ENCODE assay signal across 8 cellular contexts in the genomic region with DNA sequence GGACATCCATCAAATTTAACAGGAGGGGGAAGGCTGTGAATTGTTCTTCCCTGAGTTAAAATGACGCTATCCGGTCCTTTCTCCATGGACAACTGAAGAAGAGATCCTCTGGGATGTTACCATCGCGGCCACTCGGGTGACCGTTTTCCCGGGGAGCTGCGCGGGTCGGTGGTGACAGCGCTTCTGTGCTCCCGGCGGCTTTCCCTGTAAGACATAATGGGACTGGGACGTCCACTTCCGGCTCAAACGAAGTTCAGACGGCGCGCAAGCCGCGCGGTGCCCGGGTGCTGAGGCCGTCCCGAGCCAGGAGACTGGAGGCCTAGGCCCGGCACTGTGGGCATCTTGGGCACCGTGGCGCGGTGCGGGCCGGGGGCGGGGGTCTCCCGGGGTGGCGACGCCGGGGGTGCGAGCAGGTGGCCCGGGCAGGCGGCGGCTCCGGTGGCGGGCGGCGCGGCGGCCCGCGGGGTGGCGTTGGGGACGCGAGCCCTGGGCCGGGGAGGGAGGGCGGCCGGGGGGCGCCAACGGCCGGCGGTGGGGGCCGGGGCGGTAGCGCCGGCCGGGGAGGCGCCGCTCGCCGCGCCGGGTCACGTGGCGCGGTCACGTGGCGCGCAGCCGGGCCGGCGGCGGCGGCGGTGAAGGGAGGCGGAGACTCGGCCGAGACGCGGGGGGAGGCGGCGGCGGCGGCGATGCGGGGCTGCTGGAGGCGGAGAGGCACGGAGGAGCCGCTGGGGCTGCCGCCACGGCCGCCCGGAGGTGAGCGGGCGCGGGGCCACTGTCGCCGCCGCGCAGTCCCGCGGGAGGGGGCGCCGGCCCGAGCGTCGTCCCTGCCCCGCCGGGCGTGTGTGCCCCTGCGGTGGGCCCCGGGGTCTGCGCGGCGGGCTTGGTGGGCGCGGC.
A peak's percentile ranks its signal among the peaks of the same experiment; 100 is the strongest.
DNase-seq lines count a peak whose midpoint lies in the region; ATAC-seq and TF ChIP-seq lines count a peak whose summit lies in the region.

No MANE protein-coding gene starts in this region.

- TF ChIP-seq RAD21 in IMR-90 (IDR thresholded peaks at IDR 0.05; ENCODE audit: low read length) = no peak

- H3K79me1 ChIP-seq in IMR-90 (ENCODE audit: low read depth in 1 of 2, low read length in 2 of 2) = peaks cover 26 to 40% of the 10 kb centered on the region in 2 experiments

- WGBS in IMR-90 (ENCODE audit: extremely low coverage in 2 of 2, insufficient read length in 1 of 2), 2 experiments = 0% methylated on average over 32 of the region's 123 CpGs; no CpG with 5 or more reads in 1 of the 2 experiments

- H3K4me1 ChIP-seq in IMR-90 (ENCODE audit: control insufficient read depth, insufficient read depth, low read length) = peaks cover 3% of the 10 kb centered on the region

- H3K4me3 Mint-ChIP-seq in osteocyte (ENCODE audit: unreplicated experiment) = peak overlapping the region; percentile 97
- peak overlapping the region; percentile 94 for H3K4me3 Mint-ChIP-seq in type B pancreatic cell

- H3K14ac ChIP-seq in IMR-90 (replicated peaks; ENCODE audit: low read depth, low read length) = peak overlapping the region; percentile 99

- peak overlapping the region; percentile 81 for H3K4me3 ChIP-seq in IMR-90 (ENCODE audit: insufficient read depth, low read depth, low read length)

- dilution Hi-C loops in IMR-90 (cut with HindIII; ENCODE audit: low sequenced_read_pairs, unreplicated experiment) = no loop called here

- H2BK5ac ChIP-seq in IMR-90 (ENCODE audit: low read depth, low read length, poor library complexity, severe bottlenecking) = peak overlapping the region; percentile 81

- peak overlapping the region; percentile 95 for H4K5ac ChIP-seq in IMR-90 (ENCODE audit: low read depth, low read length)

- H4K8ac ChIP-seq in IMR-90 (ENCODE audit: low read depth in 2 of 2, low read length in 2 of 2) = peak overlapping the region; percentile 89 to 90

- intact Hi-C loops in IMR-90 (cut with micrococcal nuclease) (loop anchor here (2.0 to 10.0 kb wide), 2 partner anchors 53 to 123 kb away; no protein-coding TSS in a partner anchor), head of caudate nucleus (cut with DNase I) (loop anchor here (10.0 kb wide), 2 partner anchors 53 to 173 kb away; no protein-coding TSS in a partner anchor)

- peak overlapping the region; percentile 82 for H2BK120ac ChIP-seq in IMR-90 (ENCODE audit: low read depth, low read length)

- H3K4me1 Mint-ChIP-seq in osteocyte (ENCODE audit: unreplicated experiment) (peaks cover 25% of the 10 kb centered on the region), type B pancreatic cell (ENCODE audit: unreplicated experiment) (peaks cover 28% of the 10 kb centered on the region)

- H3K9ac ChIP-seq in IMR-90 (ENCODE audit: low read depth, low read length) = peak overlapping the region; percentile 92

- H2AFZ ChIP-seq in IMR-90 (replicated peaks; ENCODE audit: low read length, poor library complexity) = peak overlapping the region; percentile 95

- peak overlapping the region; percentile 91 for H2AK9ac ChIP-seq in IMR-90 (replicated peaks; ENCODE audit: low read depth, low read length, poor library complexity)

- peak; percentile 65 for ATAC-seq in GM21528 (IDR thresholded peaks at IDR 0.05; ENCODE audit: low FRiP score, unreplicated experiment)
- peak; percentile 86 for ATAC-seq in IMR-90 (ENCODE audit: low read depth)

- H3K9me1 ChIP-seq in IMR-90 (ENCODE audit: insufficient read depth, low read length) = peaks cover 4% of the 10 kb centered on the region

- H3K27ac Mint-ChIP-seq in osteocyte (ENCODE audit: unreplicated experiment) (peak overlapping the region; percentile 96), type B pancreatic cell (peak overlapping the region; percentile 90)

- H3K27me3 Mint-ChIP-seq in osteocyte (ENCODE audit: unreplicated experiment) = no peaks in the 10 kb centered on the region
- no peaks in the 10 kb centered on the region for H3K27me3 Mint-ChIP-seq in type B pancreatic cell

- no TSS peak for BruUV-seq in IMR-90 (replicated peaks; lab: Mats Ljungman, UMichigan)

- H3K4ac ChIP-seq in IMR-90 (ENCODE audit: low read depth, low read length) = peak overlapping the region; percentile 94

- TF ChIP-seq POLR2A in IMR-90 (IDR thresholded peaks at IDR 0.05; ENCODE audit: low read depth, low read length) = peak; percentile 49; the same call in 1 of the 2 replicates

- peak overlapping the region; percentile 93 for H3K4me2 ChIP-seq in IMR-90 (ENCODE audit: low read depth, low read length)

- H3K56ac ChIP-seq in IMR-90 (ENCODE audit: extremely low read depth, insufficient read depth, low read length) = peak overlapping the region; percentile 79

- no peaks in the 10 kb centered on the region for H3K9me3 ChIP-seq in IMR-90 (ENCODE audit: control insufficient read depth, insufficient read depth, low read length)

- no peaks in the 10 kb centered on the region for H3K27me3 ChIP-seq in IMR-90 (ENCODE audit: control insufficient read depth, insufficient read depth, low read length)

- H3K36me3 ChIP-seq in IMR-90 (ENCODE audit: control insufficient read depth, insufficient read depth, low read length) = no peaks in the 10 kb centered on the region

- in situ Hi-C loops in IMR-90 (cut with MboI; ENCODE audit: low sequenced_read_pairs) = no loop called here

- H3K9me3 Mint-ChIP-seq in osteocyte (ENCODE audit: unreplicated experiment) (no peaks in the 10 kb centered on the region), type B pancreatic cell (no peaks in the 10 kb centered on the region)

- H3K18ac ChIP-seq in IMR-90 (ENCODE audit: low read depth, low read length) = peak overlapping the region; percentile 78

- peak overlapping the region; percentile 100 for H3K23ac ChIP-seq in IMR-90 (ENCODE audit: low read depth, low read length)

- peak overlapping the region; percentile 54; the same call in 1 of the 2 replicates for H2AK5ac ChIP-seq in IMR-90 (ENCODE audit: low read depth, low read length)

- H4K91ac ChIP-seq in IMR-90 (ENCODE audit: insufficient read depth, low read depth, low read length) = peak overlapping the region; percentile 89

- peak; percentile 83 for DNase-seq in DMS53 (lab: John Stamatoyannopoulos, UW)
- DNase-seq in IMR-90 = peak; percentile 58
- peak; percentile 73 for DNase-seq in SK-N-DZ (ENCODE audit: low spot score)
- DNase-seq in activated naive CD4-positive, alpha-beta T cell treated with anti-CD3 and anti-CD28 coated beads, Interleukin-2, amount 50 U/mL, for 16 hours = peak; percentile 79
- DNase-seq in head of caudate nucleus = peak; percentile 38 to 91 (median 81)
- peak; percentile 92 for DNase-seq in osteocyte (ENCODE audit: extremely low spot score, unreplicated experiment)
- peak; percentile 85 for DNase-seq in type B pancreatic cell (ENCODE audit: extremely low spot score, unreplicated experiment)

- peak overlapping the region; percentile 95 for H3K27ac ChIP-seq in IMR-90 (ENCODE audit: insufficient read depth, low read length)

- H2BK15ac ChIP-seq in IMR-90 (ENCODE audit: low read depth, low read length) = peak overlapping the region; percentile 73; the same call in 2 of the 3 replicates

- peaks cover 14% of the 10 kb centered on the region; the same call in 1 of the 2 replicates for H4K20me1 ChIP-seq in IMR-90 (ENCODE audit: insufficient read depth, low read length)

- CTCF ChIA-PET in IMR-90 (lab: Yijun Ruan, JAX) = interaction anchor here (1.1 kb wide), 1 partner anchor 11 kb away, joined by 3 read pairs; no protein-coding TSS in a partner anchor

- H2BK20ac ChIP-seq in IMR-90 (ENCODE audit: low read depth, low read length) = 0 out of 2 replicates have a peak overlapping the region, but pooled peaks have one; percentile 20

- H3K36me3 Mint-ChIP-seq in osteocyte (ENCODE audit: unreplicated experiment) (no peaks in the 10 kb centered on the region), type B pancreatic cell (peaks cover 4% of the 10 kb centered on the region)

- TF ChIP-seq CTCF in IMR-90 (conservative IDR thresholded peaks at IDR 0.05; ENCODE audit: low read depth, low read length) = no peak
- TF ChIP-seq CTCF in osteocyte (IDR thresholded peaks at IDR 0.05) = no peak
- no peak for TF ChIP-seq CTCF in type B pancreatic cell (conservative IDR thresholded peaks at IDR 0.05)

- POLR2A ChIA-PET in IMR-90 (lab: Charles Lee; ENCODE audit: unreplicated experiment) = no interaction called here

TF ChIP-seq in IMR-90, 13 proteins besides CTCF, POLR2A, EP300 and RAD21 (continues in another document):
- TF ChIP-seq RFX5 (IDR thresholded peaks at IDR 0.05; ENCODE audit: low read depth, low read length) (no peak), CHD1 (IDR thresholded peaks at IDR 0.05; ENCODE audit: low read depth, low read length) (no peak), NFE2L2 (IDR thresholded peaks at IDR 0.05; ENCODE audit: low read depth, low read length) (no peak), MXI1 (IDR thresholded peaks at IDR 0.05; ENCODE audit: borderline replicate concordance, low read depth, low read length) (no peak), MAFK (IDR thresholded peaks at IDR 0.05; ENCODE audit: low read depth, low read length) (no peak), FOS (IDR thresholded peaks at IDR 0.05; ENCODE audit: low read depth, low read length) (peak; percentile 86), RCOR1 (IDR thresholded peaks at IDR 0.05; ENCODE audit: insufficient replicate concordance, low read length) (no peak), CEBPB (IDR thresholded peaks at IDR 0.05; ENCODE audit: low read depth, low read length) (no peak), USF2 (IDR thresholded peaks at IDR 0.05; ENCODE audit: low read depth, low read length) (peak; percentile 98), BHLHE40 (IDR thresholded peaks at IDR 0.05; ENCODE audit: low read depth, low read length) (peak; percentile 55; the same call in 1 of the 2 replicates), SMC3 (IDR thresholded peaks at IDR 0.05; ENCODE audit: low read depth, low read length) (no peak)
- TF ChIP-seq, protein P1, sequence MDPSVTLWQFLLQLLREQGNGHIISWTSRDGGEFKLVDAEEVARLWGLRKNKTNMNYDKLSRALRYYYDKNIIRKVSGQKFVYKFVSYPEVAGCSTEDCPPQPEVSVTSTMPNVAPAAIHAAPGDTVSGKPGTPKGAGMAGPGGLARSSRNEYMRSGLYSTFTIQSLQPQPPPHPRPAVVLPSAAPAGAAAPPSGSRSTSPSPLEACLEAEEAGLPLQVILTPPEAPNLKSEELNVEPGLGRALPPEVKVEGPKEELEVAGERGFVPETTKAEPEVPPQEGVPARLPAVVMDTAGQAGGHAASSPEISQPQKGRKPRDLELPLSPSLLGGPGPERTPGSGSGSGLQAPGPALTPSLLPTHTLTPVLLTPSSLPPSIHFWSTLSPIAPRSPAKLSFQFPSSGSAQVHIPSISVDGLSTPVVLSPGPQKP (IDR thresholded peaks at IDR 0.05; ENCODE audit: borderline replicate concordance, low read depth, low read length) = no peak

Comparison
In these comparisons a context has a peak if more than half of its experiments do, and no peak if none do; other contexts are left out.
1. Peak in every context shown above with its lines: DNase-seq, ATAC-seq, H3K4me3 ChIP-seq and H3K27ac ChIP-seq.